Comparison of ENCODE assay signal across 2 cellular contexts in the genomic region with DNA sequence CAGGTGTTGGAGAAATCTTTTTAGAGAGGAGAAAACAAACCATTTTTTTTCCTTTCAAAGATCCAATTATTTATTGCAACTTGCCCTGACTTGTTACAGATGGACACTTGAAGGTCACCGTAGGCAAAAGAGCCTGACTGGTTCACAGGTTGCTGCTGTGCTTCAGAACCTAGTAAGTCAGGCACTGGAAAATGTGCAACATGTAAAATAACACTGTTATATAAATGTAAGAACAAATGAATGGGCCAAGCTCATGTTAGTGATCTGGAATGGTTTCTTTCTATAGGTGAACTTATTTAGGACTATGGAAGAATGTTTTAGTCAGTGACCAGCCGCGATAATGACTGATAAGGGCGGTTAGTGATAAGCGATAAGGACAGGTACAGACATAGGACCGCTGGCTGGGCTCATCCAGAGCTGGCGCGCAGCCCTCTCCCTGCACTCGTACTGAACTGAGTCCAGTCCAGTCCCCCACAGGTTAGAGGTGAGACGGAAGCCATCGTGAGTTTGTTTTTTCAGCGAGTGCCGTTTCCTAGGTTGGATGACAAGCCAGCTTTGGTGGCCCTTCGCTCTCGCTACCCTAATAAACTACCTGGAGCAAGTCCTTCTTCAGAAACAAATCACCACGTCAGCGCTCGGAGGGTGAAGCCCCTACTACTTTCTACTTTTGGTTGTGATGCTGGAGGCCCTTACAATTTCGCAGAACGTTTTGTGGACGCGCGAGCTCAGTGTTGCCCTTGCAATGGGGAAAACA.
TF ChIP-seq lines count a peak whose summit lies in the region.

No MANE protein-coding gene starts in this region.

TF ChIP-seq in A549, 52 proteins besides CTCF, POLR2A, EP300 and RAD21 (continued from another document):
- TF ChIP-seq RNF2 (IDR thresholded peaks at IDR 0.05; ENCODE audit: borderline replicate concordance, low read depth) (no peak), PHF8 (IDR thresholded peaks at IDR 0.05; ENCODE audit: borderline replicate concordance, low read depth) (no peak), ZFP36 (IDR thresholded peaks at IDR 0.05; ENCODE audit: borderline replicate concordance, partially characterized antibody) (no peak), JUN (IDR thresholded peaks at IDR 0.05) (no peak), ZNF302 (CRISPR knock-in tag; IDR thresholded peaks at IDR 0.05) (no peak), CHD2 (IDR thresholded peaks at IDR 0.05; ENCODE audit: low read length, partially characterized antibody) (no peak), NR3C1 (IDR thresholded peaks at IDR 0.05) (no peak), ZC3H11A (IDR thresholded peaks at IDR 0.05) (no peak), TP53 (CRISPR knock-in tag; IDR thresholded peaks at IDR 0.05) (no peak), MAFK (IDR thresholded peaks at IDR 0.05; ENCODE audit: partially characterized antibody) (no peak)
- TF ChIP-seq, protein P1, sequence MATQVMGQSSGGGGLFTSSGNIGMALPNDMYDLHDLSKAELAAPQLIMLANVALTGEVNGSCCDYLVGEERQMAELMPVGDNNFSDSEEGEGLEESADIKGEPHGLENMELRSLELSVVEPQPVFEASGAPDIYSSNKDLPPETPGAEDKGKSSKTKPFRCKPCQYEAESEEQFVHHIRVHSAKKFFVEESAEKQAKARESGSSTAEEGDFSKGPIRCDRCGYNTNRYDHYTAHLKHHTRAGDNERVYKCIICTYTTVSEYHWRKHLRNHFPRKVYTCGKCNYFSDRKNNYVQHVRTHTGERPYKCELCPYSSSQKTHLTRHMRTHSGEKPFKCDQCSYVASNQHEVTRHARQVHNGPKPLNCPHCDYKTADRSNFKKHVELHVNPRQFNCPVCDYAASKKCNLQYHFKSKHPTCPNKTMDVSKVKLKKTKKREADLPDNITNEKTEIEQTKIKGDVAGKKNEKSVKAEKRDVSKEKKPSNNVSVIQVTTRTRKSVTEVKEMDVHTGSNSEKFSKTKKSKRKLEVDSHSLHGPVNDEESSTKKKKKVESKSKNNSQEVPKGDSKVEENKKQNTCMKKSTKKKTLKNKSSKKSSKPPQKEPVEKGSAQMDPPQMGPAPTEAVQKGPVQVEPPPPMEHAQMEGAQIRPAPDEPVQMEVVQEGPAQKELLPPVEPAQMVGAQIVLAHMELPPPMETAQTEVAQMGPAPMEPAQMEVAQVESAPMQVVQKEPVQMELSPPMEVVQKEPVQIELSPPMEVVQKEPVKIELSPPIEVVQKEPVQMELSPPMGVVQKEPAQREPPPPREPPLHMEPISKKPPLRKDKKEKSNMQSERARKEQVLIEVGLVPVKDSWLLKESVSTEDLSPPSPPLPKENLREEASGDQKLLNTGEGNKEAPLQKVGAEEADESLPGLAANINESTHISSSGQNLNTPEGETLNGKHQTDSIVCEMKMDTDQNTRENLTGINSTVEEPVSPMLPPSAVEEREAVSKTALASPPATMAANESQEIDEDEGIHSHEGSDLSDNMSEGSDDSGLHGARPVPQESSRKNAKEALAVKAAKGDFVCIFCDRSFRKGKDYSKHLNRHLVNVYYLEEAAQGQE (IDR thresholded peaks at IDR 0.05), result no peak
- TF ChIP-seq, protein P2, sequence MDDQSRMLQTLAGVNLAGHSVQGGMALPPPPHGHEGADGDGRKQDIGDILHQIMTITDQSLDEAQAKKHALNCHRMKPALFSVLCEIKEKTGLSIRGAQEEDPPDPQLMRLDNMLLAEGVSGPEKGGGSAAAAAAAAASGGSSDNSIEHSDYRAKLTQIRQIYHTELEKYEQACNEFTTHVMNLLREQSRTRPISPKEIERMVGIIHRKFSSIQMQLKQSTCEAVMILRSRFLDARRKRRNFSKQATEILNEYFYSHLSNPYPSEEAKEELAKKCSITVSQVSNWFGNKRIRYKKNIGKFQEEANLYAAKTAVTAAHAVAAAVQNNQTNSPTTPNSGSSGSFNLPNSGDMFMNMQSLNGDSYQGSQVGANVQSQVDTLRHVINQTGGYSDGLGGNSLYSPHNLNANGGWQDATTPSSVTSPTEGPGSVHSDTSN (IDR thresholded peaks at IDR 0.05), result no peak

TF ChIP-seq in K562, 482 proteins besides CTCF, POLR2A, EP300 and RAD21 (continued from another document and continues in another):
- TF ChIP-seq, protein P3, sequence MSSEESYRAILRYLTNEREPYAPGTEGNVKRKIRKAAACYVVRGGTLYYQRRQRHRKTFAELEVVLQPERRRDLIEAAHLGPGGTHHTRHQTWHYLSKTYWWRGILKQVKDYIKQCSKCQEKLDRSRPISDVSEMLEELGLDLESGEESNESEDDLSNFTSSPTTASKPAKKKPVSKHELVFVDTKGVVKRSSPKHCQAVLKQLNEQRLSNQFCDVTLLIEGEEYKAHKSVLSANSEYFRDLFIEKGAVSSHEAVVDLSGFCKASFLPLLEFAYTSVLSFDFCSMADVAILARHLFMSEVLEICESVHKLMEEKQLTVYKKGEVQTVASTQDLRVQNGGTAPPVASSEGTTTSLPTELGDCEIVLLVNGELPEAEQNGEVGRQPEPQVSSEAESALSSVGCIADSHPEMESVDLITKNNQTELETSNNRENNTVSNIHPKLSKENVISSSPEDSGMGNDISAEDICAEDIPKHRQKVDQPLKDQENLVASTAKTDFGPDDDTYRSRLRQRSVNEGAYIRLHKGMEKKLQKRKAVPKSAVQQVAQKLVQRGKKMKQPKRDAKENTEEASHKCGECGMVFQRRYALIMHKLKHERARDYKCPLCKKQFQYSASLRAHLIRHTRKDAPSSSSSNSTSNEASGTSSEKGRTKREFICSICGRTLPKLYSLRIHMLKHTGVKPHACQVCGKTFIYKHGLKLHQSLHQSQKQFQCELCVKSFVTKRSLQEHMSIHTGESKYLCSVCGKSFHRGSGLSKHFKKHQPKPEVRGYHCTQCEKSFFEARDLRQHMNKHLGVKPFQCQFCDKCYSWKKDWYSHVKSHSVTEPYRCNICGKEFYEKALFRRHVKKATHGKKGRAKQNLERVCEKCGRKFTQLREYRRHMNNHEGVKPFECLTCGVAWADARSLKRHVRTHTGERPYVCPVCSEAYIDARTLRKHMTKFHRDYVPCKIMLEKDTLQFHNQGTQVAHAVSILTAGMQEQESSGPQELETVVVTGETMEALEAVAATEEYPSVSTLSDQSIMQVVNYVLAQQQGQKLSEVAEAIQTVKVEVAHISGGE (CRISPR knock-in tag; IDR thresholded peaks at IDR 0.05), result no peak
- no peak for TF ChIP-seq KLF16 (IDR thresholded peaks at IDR 0.05)
- TF ChIP-seq ZKSCAN8 (CRISPR knock-in tag; IDR thresholded peaks at IDR 0.05), result no peak
- TF ChIP-seq, protein P4, sequence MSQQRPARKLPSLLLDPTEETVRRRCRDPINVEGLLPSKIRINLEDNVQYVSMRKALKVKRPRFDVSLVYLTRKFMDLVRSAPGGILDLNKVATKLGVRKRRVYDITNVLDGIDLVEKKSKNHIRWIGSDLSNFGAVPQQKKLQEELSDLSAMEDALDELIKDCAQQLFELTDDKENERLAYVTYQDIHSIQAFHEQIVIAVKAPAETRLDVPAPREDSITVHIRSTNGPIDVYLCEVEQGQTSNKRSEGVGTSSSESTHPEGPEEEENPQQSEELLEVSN (IDR thresholded peaks at IDR 0.05; ENCODE audit: borderline replicate concordance in 1 of 2, extremely low read depth in 1 of 2, insufficient read depth in 1 of 2, insufficient read length in 1 of 2, low read depth in 1 of 2, low read length in 1 of 2, poor library complexity in 1 of 2, severe bottlenecking in 1 of 2), result peak in 1 of 2 experiments; percentile 26
- TF ChIP-seq SMC3 (conservative IDR thresholded peaks at IDR 0.05; ENCODE audit: insufficient read depth, low read depth, low read length), result no peak
- no peak for TF ChIP-seq HDGF (IDR thresholded peaks at IDR 0.05)
- 0 out of 2 replicates have a peak, but pooled peaks have one; percentile 34 for TF ChIP-seq ZNF766 (CRISPR knock-in tag; conservative IDR thresholded peaks at IDR 0.05)
- TF ChIP-seq, protein P5, sequence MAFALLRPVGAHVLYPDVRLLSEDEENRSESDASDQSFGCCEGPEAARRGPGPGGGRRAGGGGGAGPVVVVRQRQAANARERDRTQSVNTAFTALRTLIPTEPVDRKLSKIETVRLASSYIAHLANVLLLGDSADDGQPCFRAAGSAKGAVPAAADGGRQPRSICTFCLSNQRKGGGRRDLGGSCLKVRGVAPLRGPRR (CRISPR knock-in tag; IDR thresholded peaks at IDR 0.05), result no peak
- TF ChIP-seq ZNF24 (IDR thresholded peaks at IDR 0.05), result no peak
- TF ChIP-seq, protein P6, sequence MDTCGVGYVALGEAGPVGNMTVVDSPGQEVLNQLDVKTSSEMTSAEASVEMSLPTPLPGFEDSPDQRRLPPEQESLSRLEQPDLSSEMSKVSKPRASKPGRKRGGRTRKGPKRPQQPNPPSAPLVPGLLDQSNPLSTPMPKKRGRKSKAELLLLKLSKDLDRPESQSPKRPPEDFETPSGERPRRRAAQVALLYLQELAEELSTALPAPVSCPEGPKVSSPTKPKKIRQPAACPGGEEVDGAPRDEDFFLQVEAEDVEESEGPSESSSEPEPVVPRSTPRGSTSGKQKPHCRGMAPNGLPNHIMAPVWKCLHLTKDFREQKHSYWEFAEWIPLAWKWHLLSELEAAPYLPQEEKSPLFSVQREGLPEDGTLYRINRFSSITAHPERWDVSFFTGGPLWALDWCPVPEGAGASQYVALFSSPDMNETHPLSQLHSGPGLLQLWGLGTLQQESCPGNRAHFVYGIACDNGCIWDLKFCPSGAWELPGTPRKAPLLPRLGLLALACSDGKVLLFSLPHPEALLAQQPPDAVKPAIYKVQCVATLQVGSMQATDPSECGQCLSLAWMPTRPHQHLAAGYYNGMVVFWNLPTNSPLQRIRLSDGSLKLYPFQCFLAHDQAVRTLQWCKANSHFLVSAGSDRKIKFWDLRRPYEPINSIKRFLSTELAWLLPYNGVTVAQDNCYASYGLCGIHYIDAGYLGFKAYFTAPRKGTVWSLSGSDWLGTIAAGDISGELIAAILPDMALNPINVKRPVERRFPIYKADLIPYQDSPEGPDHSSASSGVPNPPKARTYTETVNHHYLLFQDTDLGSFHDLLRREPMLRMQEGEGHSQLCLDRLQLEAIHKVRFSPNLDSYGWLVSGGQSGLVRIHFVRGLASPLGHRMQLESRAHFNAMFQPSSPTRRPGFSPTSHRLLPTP (IDR thresholded peaks at IDR 0.05; ENCODE audit: borderline replicate concordance, extremely low read depth, insufficient read length), result no peak
- TF ChIP-seq, protein P7, sequence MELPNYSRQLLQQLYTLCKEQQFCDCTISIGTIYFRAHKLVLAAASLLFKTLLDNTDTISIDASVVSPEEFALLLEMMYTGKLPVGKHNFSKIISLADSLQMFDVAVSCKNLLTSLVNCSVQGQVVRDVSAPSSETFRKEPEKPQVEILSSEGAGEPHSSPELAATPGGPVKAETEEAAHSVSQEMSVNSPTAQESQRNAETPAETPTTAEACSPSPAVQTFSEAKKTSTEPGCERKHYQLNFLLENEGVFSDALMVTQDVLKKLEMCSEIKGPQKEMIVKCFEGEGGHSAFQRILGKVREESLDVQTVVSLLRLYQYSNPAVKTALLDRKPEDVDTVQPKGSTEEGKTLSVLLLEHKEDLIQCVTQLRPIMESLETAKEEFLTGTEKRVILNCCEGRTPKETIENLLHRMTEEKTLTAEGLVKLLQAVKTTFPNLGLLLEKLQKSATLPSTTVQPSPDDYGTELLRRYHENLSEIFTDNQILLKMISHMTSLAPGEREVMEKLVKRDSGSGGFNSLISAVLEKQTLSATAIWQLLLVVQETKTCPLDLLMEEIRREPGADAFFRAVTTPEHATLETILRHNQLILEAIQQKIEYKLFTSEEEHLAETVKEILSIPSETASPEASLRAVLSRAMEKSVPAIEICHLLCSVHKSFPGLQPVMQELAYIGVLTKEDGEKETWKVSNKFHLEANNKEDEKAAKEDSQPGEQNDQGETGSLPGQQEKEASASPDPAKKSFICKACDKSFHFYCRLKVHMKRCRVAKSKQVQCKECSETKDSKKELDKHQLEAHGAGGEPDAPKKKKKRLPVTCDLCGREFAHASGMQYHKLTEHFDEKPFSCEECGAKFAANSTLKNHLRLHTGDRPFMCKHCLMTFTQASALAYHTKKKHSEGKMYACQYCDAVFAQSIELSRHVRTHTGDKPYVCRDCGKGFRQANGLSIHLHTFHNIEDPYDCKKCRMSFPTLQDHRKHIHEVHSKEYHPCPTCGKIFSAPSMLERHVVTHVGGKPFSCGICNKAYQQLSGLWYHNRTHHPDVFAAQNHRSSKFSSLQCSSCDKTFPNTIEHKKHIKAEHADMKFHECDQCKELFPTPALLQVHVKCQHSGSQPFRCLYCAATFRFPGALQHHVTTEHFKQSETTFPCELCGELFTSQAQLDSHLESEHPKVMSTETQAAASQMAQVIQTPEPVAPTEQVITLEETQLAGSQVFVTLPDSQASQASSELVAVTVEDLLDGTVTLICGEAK (IDR thresholded peaks at IDR 0.05), result no peak
- TF ChIP-seq, protein P7 (CRISPR knock-in tag; IDR thresholded peaks at IDR 0.05), result no peak
- TF ChIP-seq C11orf30 (IDR thresholded peaks at IDR 0.05; ENCODE audit: low read depth), result peak; percentile 13; the same call in 1 of the 2 replicates
- TF ChIP-seq, protein P8, sequence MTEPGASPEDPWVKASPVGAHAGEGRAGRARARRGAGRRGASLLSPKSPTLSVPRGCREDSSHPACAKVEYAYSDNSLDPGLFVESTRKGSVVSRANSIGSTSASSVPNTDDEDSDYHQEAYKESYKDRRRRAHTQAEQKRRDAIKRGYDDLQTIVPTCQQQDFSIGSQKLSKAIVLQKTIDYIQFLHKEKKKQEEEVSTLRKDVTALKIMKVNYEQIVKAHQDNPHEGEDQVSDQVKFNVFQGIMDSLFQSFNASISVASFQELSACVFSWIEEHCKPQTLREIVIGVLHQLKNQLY (CRISPR knock-in tag; conservative IDR thresholded peaks at IDR 0.05), result no peak
- no peak for TF ChIP-seq HNRNPK (IDR thresholded peaks at IDR 0.05; ENCODE audit: low read depth, low read length, poor library complexity, severe bottlenecking)
